In genomic region chr11:728901-729491, GRCh38 we compare ENCODE assay signal across 18 cellular contexts. TPM values are rescaled to one million over a fixed set of nuclear protein-coding genes. Genes with fewer than 3 reads are reported as not detected.
A peak's percentile ranks its signal among the peaks of the same experiment; 100 is the strongest.
DNase-seq lines count a peak whose midpoint lies in the region; ATAC-seq and TF ChIP-seq lines count a peak whose summit lies in the region.
"Had no signal": no experiment of that assay in that cellular context is flagged by ENCODE, and none has a peak within 500 bp of the region (broad histone marks: within the 10 kb centered on the region; RNA-seq: fewer than 3 reads in every experiment).

No MANE protein-coding gene starts in this region.

- no peak overlapping the region for H3K4me3 ChIP-seq in right atrium auricular region
- H3K4me3 ChIP-seq in right lobe of liver = no peak overlapping the region
- H3K4me3 ChIP-seq: skin epidermis had no signal

- no peak for TF ChIP-seq POLR2A in right lobe of liver (IDR thresholded peaks at IDR 0.05)

- H3K36me3 ChIP-seq in right atrium auricular region = no peaks in the 10 kb centered on the region
- H3K36me3 ChIP-seq in right lobe of liver = peaks cover 0 to 21% (median 2%) of the 10 kb centered on the region in 4 donors

- ATAC-seq in right lobe of liver = peak in 1 of 4 donors; percentile 2
- ATAC-seq in HG03565 (IDR thresholded peaks at IDR 0.05; ENCODE audit: unreplicated experiment) = no peak
- no peak for ATAC-seq in GM19328 (IDR thresholded peaks at IDR 0.05; ENCODE audit: unreplicated experiment)
- ATAC-seq: naive thymus-derived CD8-positive, alpha-beta T cell had no signal

- peaks cover 0 to 40% of the 10 kb centered on the region in 2 donors for H3K4me1 ChIP-seq in right atrium auricular region
- H3K4me1 ChIP-seq in right lobe of liver = peaks cover 0 to 7% (median 0%) of the 10 kb centered on the region in 4 donors

- H3K27ac ChIP-seq in right atrium auricular region = peak overlapping the region; percentile 50 to 61
- peak overlapping the region; percentile 98 for H3K27ac ChIP-seq in caudate nucleus (ENCODE audit: low read depth, low read length)
- H3K27ac ChIP-seq in right lobe of liver = peak overlapping the region in 1 of 3 donors; percentile 37

- TF ChIP-seq CTCF in right atrium auricular region (IDR thresholded peaks at IDR 0.05) (no peak), right lobe of liver (IDR thresholded peaks at IDR 0.05) (no peak)

- peaks cover 4 to 10% of the 10 kb centered on the region in 2 donors for H3K27me3 ChIP-seq in right atrium auricular region
- no peaks in the 10 kb centered on the region for H3K27me3 ChIP-seq in right lobe of liver

- WGBS in right lobe of liver (ENCODE audit: insufficient coverage, low coverage, low lambda C conversion rate, missing lambda C conversion rate) = 47% methylated on average over 5 of the region's 15 CpGs

- H3K9me3 ChIP-seq in right atrium auricular region (no peaks in the 10 kb centered on the region), right lobe of liver (no peaks in the 10 kb centered on the region)

- intact Hi-C loops in cardiac septum (cut with DNase I) (loop anchor here (2.0 kb wide), 2 partner anchors 66 to 172 kb away; no protein-coding TSS in a partner anchor), right lobe of liver (cut with DNase I) (loop anchor here (10.0 kb wide), 1 partner anchor 64 kb away; no protein-coding TSS in a partner anchor)

- DNase-seq in right atrium auricular region (ENCODE audit: low spot score) (no peak), cardiac septum (ENCODE audit: low spot score) (no peak), caudate nucleus (lab: John Stamatoyannopoulos, UW) (no peak), right lobe of liver (peak in 2 of 3 donors; percentile 54 to 57), ureter (ENCODE audit: low spot score) (peak; percentile 43), NCI-H524 (lab: John Stamatoyannopoulos, UW) (no peak)
- DNase-seq: activated CD4-positive, alpha-beta T cell treated with anti-CD3 and anti-CD28 coated beads, Interleukin-2, amount 10 ng/mL, durations not matched to agents 7 days and 5 days; KBM-7; mesendoderm; naive thymus-derived CD8-positive, alpha-beta T cell; NCI-H187; NCI-H748 treated with DMSO at 0.1 percent for 48 hours; SHP77 treated with DMSO at 0.1 percent for 48 hours; stimulated activated CD4-positive, alpha-beta T cell treated with anti-CD3 and anti-CD28 coated beads, Interleukin-2, amount 100 ng/mL, for 48 hours; T-helper 1 cell had no signal

RNA-seq across cellular contexts. Expression of gene TALDO1, which starts 18.3 kb away (rescaled TPM):
- total RNA-seq in right atrium auricular region (100 to 1,000 TPM in 1 of 2 donors, 10 to 100 TPM in 1; 90.3 to 111 TPM), cardiac septum (92.4 TPM), right lobe of liver (100 to 1,000 TPM; 102 to 184 (median 150) TPM), ureter (172 TPM)

RNA-seq across cellular contexts. Expression of gene EPS8L2, which starts 23.0 kb away (rescaled TPM):
- total RNA-seq in right atrium auricular region (1 to 10 TPM; 4.7 to 7.5 TPM), cardiac septum (2.3 TPM), right lobe of liver (100 to 1,000 TPM in 5 of 6 experiments, 10 to 100 TPM in 1; 95.8 to 184 (median 120) TPM), ureter (156 TPM)

RNA-seq across cellular contexts. Expression of gene TMEM80, which starts 33.4 kb away (rescaled TPM):
- total RNA-seq in right atrium auricular region = 10 to 100 TPM; 12.5 to 20.7 TPM
- 15.5 TPM for total RNA-seq in cardiac septum
- 10 to 100 TPM in 3 of 6 experiments, 1 to 10 TPM in 3; 6.9 to 15.5 (median 10.5) TPM for total RNA-seq in right lobe of liver
- total RNA-seq in ureter = 32.5 TPM

RNA-seq across cellular contexts. Expression of gene DEAF1, which starts 34.0 kb away (rescaled TPM):
- total RNA-seq in right atrium auricular region (10 to 100 TPM; 15.5 to 26.6 TPM), cardiac septum (21.3 TPM), right lobe of liver (10 to 100 TPM; 11.3 to 17.9 (median 14.0) TPM), ureter (36.9 TPM)

RNA-seq across cellular contexts. Expression of gene GATD1, which starts 48.3 kb away (rescaled TPM):
- total RNA-seq in right atrium auricular region (10 to 100 TPM; 13.3 to 29.8 TPM), cardiac septum (38.7 TPM), right lobe of liver (10 to 100 TPM; 15.8 to 31.9 (median 27.7) TPM), ureter (82.5 TPM)

Comparison
In these comparisons a context has a peak if more than half of its experiments do, and no peak if none do; other contexts are left out.
1. DNase-seq: peak in right lobe of liver (2 of 3) and ureter (single experiment); none in right atrium auricular region (single experiment), cardiac septum (single experiment), caudate nucleus (0 of 61) and NCI-H524 (0 of 2).
2. RNA of gene EPS8L2, which starts 23.0 kb away (total RNA-seq): 156 TPM in ureter (single experiment) and 95.8 to 184 TPM in right lobe of liver; 4.7 to 7.5 TPM in right atrium auricular region and 2.3 TPM in cardiac septum (single experiment); every median in the first group is over 10 times any median in the second.